In the genomic region with DNA sequence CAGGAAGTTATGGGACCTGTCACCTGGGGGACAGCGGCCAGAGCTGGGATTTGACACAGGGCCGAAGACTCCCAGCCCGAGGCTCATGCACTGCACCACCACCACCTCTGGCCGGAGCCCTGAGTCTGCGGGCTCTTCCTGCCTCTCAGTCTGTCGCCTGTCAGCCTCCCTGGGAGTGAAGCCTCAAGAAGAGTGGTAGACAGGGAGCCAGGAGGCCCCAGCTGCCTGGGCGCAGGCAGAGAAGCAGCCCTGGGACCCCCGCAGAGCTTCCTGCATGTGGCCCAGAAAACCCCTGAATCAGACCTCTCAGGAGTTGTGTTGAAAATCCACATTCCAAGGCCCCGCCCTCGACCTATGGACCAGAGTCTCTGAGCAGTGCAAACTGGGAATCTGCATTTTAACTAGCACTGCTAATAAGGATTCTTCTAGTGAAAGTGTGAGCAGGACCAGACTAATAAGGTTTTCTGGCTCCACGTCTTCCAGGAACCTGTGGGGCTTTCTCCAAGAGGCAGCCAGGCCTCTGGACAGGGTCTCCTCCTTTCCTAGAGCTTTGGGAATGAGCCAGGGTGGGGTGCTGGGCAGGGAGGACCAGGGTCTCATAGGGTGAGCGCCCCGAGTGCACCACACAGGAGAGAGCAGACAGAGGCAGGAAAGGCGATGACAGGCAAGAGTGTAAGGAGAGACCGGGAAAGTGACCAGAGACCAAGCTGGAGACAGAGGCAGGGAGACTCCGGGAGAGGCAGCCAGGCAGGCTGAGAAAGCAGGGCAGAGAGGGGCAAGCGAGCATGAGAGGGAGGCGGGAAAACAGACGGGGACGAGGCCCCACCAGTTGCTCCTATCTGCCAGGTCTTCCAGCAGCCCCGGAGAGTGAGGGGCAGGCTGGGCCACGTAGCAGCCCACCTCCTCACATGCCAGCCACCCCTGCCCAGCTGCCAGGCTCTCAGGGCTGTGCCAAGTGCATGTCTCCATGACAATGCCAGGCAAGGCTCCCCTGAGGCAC, we compare ENCODE assay signal across 16 cellular contexts.
DNase-seq lines count a peak whose midpoint lies in the region; ATAC-seq, FAIRE-seq and TF ChIP-seq lines count a peak whose summit lies in the region.
"Had no signal": no experiment of that assay in that cellular context is flagged by ENCODE, and none has a peak within 500 bp of the region (broad histone marks: within the 10 kb centered on the region; RNA-seq: fewer than 3 reads in every experiment).

No MANE protein-coding gene starts in this region.

- H3K36me3 Mint-ChIP-seq in osteocyte (ENCODE audit: unreplicated experiment): no peaks in the 10 kb centered on the region
- H3K36me3 Mint-ChIP-seq in stimulated activated naive B cell treated with anti-CD40 and anti-IgM and Interleukin-4, amounts not matched to agents 10 μg/mL and 1 μg/mL and 100 μg/mL, for 72 hours: no peaks in the 10 kb centered on the region

- no peak for FAIRE-seq in H1 (lab: Jason Lieb, UNC)

- H3K4me1 ChIP-seq in H1 (replicated peaks in 1 of 4; ENCODE audit: control insufficient read depth in 3 of 4, insufficient read depth in 4 of 4, low read length in 3 of 4): no peaks in the 10 kb centered on the region; a peak in 2 of 7 replicates
- H3K4me1 ChIP-seq: BLaER1 had no signal

- no peak for ATAC-seq in HG03442 (IDR thresholded peaks at IDR 0.05; ENCODE audit: unreplicated experiment)
- no peak for ATAC-seq in stimulated activated naive B cell treated with anti-CD40 and anti-IgM and Interleukin-4, amounts not matched to agents 10 μg/mL and 1 μg/mL and 100 μg/mL, for 72 hours (replicated peaks)
- ATAC-seq: CD8-positive, alpha-beta T cell had no signal

- H3K9me3 ChIP-seq in H1 (ENCODE audit: insufficient read depth in 2 of 2, low read depth in 1 of 2, low read length in 1 of 2): no peaks in the 10 kb centered on the region
- H3K9me3 ChIP-seq: BLaER1 had no signal

- no peak for TF ChIP-seq RAD21 in H1 (IDR thresholded peaks at IDR 0.05 in 1 of 2, conservative IDR thresholded peaks at IDR 0.05 in 1 of 2; ENCODE audit: low read depth in 2 of 2, low read length in 2 of 2)

- no peak for TF ChIP-seq POLR2A in H1 (IDR thresholded peaks at IDR 0.05; ENCODE audit: control extremely low read depth in 1 of 2, low read depth in 2 of 2, low read length in 2 of 2)

- H3K79me2 ChIP-seq in H1 (ENCODE audit: control insufficient read depth in 1 of 2, insufficient read depth in 2 of 2, low read length in 2 of 2): no peaks in the 10 kb centered on the region

- H3K27ac ChIP-seq in H1 (ENCODE audit: low read depth, low read length): no peak overlapping the region
- H3K27ac ChIP-seq: BLaER1, PC-9 had no signal

- H3K4me3 Mint-ChIP-seq in osteocyte (ENCODE audit: unreplicated experiment): no peak overlapping the region
- H3K4me3 Mint-ChIP-seq in stimulated activated naive B cell treated with anti-CD40 and anti-IgM and Interleukin-4, amounts not matched to agents 10 μg/mL and 1 μg/mL and 100 μg/mL, for 72 hours: no peak overlapping the region
- H3K4me3 Mint-ChIP-seq: CD8-positive, alpha-beta T cell; HFFc6 had no signal

- no peak overlapping the region for H3K27ac Mint-ChIP-seq in osteocyte (ENCODE audit: unreplicated experiment)
- no peak overlapping the region for H3K27ac Mint-ChIP-seq in stimulated activated naive B cell treated with anti-CD40 and anti-IgM and Interleukin-4, amounts not matched to agents 10 μg/mL and 1 μg/mL and 100 μg/mL, for 72 hours
- H3K27ac Mint-ChIP-seq: CD8-positive, alpha-beta T cell; HFFc6 had no signal

- no peak for TF ChIP-seq EP300 in H1 (IDR thresholded peaks at IDR 0.05; ENCODE audit: borderline replicate concordance in 1 of 2, low read depth in 2 of 2, low read length in 2 of 2)

- H2BK20ac ChIP-seq in H1 (ENCODE audit: low read length): no peak overlapping the region

- H3K27me3 Mint-ChIP-seq in osteocyte (ENCODE audit: unreplicated experiment): peaks cover 18% of the 10 kb centered on the region
- H3K27me3 Mint-ChIP-seq in stimulated activated naive B cell treated with anti-CD40 and anti-IgM and Interleukin-4, amounts not matched to agents 10 μg/mL and 1 μg/mL and 100 μg/mL, for 72 hours: peaks cover 8 to 10% of the 10 kb centered on the region in 2 donors

- no peak overlapping the region for H3K14ac ChIP-seq in H1 (ENCODE audit: insufficient read length)

- no peak overlapping the region for H3K4ac ChIP-seq in H1 (replicated peaks; ENCODE audit: insufficient read length, low read depth, low read length)

- no peak overlapping the region for H2AK5ac ChIP-seq in H1 (ENCODE audit: low read depth, low read length)

- no peak overlapping the region for H3K4me3 ChIP-seq in H7 (ENCODE audit: insufficient read depth, low read depth, low read length)
- no peak overlapping the region for H3K4me3 ChIP-seq in H1 (ENCODE audit: extremely low read depth in 1 of 4, insufficient read depth in 2 of 4, low read depth in 3 of 4, low read length in 4 of 4)
- H3K4me3 ChIP-seq: BLaER1, PC-9 had no signal

- peaks cover 4% of the 10 kb centered on the region for H3K9me3 Mint-ChIP-seq in osteocyte (ENCODE audit: unreplicated experiment)
- peaks cover 0 to 4% of the 10 kb centered on the region in 2 donors for H3K9me3 Mint-ChIP-seq in stimulated activated naive B cell treated with anti-CD40 and anti-IgM and Interleukin-4, amounts not matched to agents 10 μg/mL and 1 μg/mL and 100 μg/mL, for 72 hours

- no peak overlapping the region for H3K56ac ChIP-seq in H1 (replicated peaks; ENCODE audit: insufficient read length, low read depth, low read length)

- no peaks in the 10 kb centered on the region for H3K79me1 ChIP-seq in H1 (ENCODE audit: low read depth, low read length)

- no peak overlapping the region for H3K4me2 ChIP-seq in H1 (ENCODE audit: insufficient read depth in 1 of 2, low read depth in 2 of 2, low read length in 2 of 2)
- H3K4me2 ChIP-seq: BLaER1, PC-9 had no signal

- TF ChIP-seq CTCF in H1 (IDR thresholded peaks at IDR 0.05; ENCODE audit: control extremely low read depth in 1 of 3, insufficient read depth in 1 of 3, low read depth in 1 of 3, low read length in 3 of 3): no peak
- no peak for TF ChIP-seq CTCF in osteocyte (IDR thresholded peaks at IDR 0.05)

- H3K23me2 ChIP-seq in H1 (ENCODE audit: low read depth, low read length): no peaks in the 10 kb centered on the region

- POLR2A ChIA-PET in H1 (lab: Charles Lee; ENCODE audit: partially characterized antibody): interaction anchor here (1.0 to 1.3 kb wide), 2 partner anchors 7 to 85 kb away, joined by 3 read pairs; no protein-coding TSS in a partner anchor

- H3K4me1 Mint-ChIP-seq in osteocyte (ENCODE audit: unreplicated experiment): no peaks in the 10 kb centered on the region
- no peaks in the 10 kb centered on the region for H3K4me1 Mint-ChIP-seq in stimulated activated naive B cell treated with anti-CD40 and anti-IgM and Interleukin-4, amounts not matched to agents 10 μg/mL and 1 μg/mL and 100 μg/mL, for 72 hours

- H3K36me3 ChIP-seq in H7 (replicated peaks; ENCODE audit: control insufficient read depth, insufficient read depth, low read length) (no peaks in the 10 kb centered on the region), H1 (ENCODE audit: control insufficient read depth in 2 of 4, insufficient read depth in 4 of 4, low read length in 3 of 4) (no peaks in the 10 kb centered on the region)
- H3K36me3 ChIP-seq: BLaER1 had no signal

- H3K18ac ChIP-seq in H1 (ENCODE audit: extremely low read depth, low read length): no peak overlapping the region

- no peak overlapping the region for H2BK15ac ChIP-seq in H1 (ENCODE audit: low read length)

- no peaks in the 10 kb centered on the region for H3K27me3 ChIP-seq in H7 (ENCODE audit: control insufficient read depth, insufficient read depth, low read length)
- no peaks in the 10 kb centered on the region for H3K27me3 ChIP-seq in H1 (replicated peaks in 1 of 4; ENCODE audit: control insufficient read depth in 3 of 4, extremely low read depth in 1 of 4, insufficient read depth in 3 of 4, low read length in 3 of 4)
- H3K27me3 ChIP-seq: BLaER1 had no signal

- H4K91ac ChIP-seq in H1 (replicated peaks; ENCODE audit: insufficient read length, low read length): no peak overlapping the region

- no peak overlapping the region for H2AFZ ChIP-seq in H1 (ENCODE audit: low read length)
- H2AFZ ChIP-seq: PC-9 had no signal

- H3K23ac ChIP-seq in H1 (ENCODE audit: insufficient read length): no peak overlapping the region

- H2BK5ac ChIP-seq in H1 (ENCODE audit: low read depth, low read length): peak overlapping the region; percentile 19; the same call in 1 of the 2 replicates

- no peak overlapping the region for H3K9ac ChIP-seq in H1 (replicated peaks in 1 of 4; ENCODE audit: extremely low read depth in 1 of 4, low read depth in 3 of 4, low read length in 3 of 4)
- H3K9ac ChIP-seq: BLaER1 had no signal

- H4K5ac ChIP-seq in H1 (ENCODE audit: insufficient read length, low read depth, low read length): no peak overlapping the region

- 89% methylated on average over 19 of the region's 22 CpGs; no CpG with 5 or more reads in 1 of the 2 experiments for WGBS in H1 (ENCODE audit: extremely low coverage in 1 of 2, insufficient coverage in 1 of 2, insufficient read length in 1 of 2, insufficient replicate concordance in 2 of 2, low coverage in 1 of 2, low lambda C conversion rate in 2 of 2, missing lambda C conversion rate in 1 of 2), 2 experiments

- H4K8ac ChIP-seq in H1 (ENCODE audit: extremely low read depth, insufficient read depth, low read length): no peak overlapping the region

- no peak overlapping the region for H2BK120ac ChIP-seq in H1 (replicated peaks; ENCODE audit: low read depth, low read length)

- peak; percentile 22 for DNase-seq in activated CD8-positive, alpha-beta memory T cell treated with anti-CD3 and anti-CD28 coated beads, Interleukin-2, amount 50 U/mL, for 48 hours
- DNase-seq in activated CD8-positive, alpha-beta memory T cell treated with anti-CD3 and anti-CD28 coated beads, Interleukin-2, amount 50 U/mL, for 4 hours: no peak
- DNase-seq in H7 (peak; percentile 35), H1 (ENCODE audit: low read depth in 1 of 2, low spot score in 2 of 2) (peak in 1 of 2 experiments; percentile 43), osteocyte (ENCODE audit: extremely low spot score, unreplicated experiment) (peak; percentile 81), middle frontal gyrus (ENCODE audit: extremely low spot score, low spot score) (no peak)
- no peak for DNase-seq in stimulated activated naive B cell treated with anti-CD40 and anti-IgM and Interleukin-4, amounts not matched to agents 10 μg/mL and 1 μg/mL and 100 μg/mL, for 72 hours
- DNase-seq: HFFc6, NCI-H1092 treated with DMSO at 0.1 percent for 48 hours, NCI-H2081 treated with DMSO at 0.1 percent for 48 hours, NCI-H510A treated with DMSO at 0.1 percent for 48 hours, NCI-H82, PC-9 had no signal

- CTCF ChIA-PET in H1 (lab: Charles Lee; ENCODE audit: partially characterized antibody): interaction anchor here (0.6 to 2.5 kb wide), 6 partner anchors 9 to 125 kb away, joined by 3 to 8 read pairs (median 4); no protein-coding TSS in a partner anchor

- no peaks in the 10 kb centered on the region for H4K20me1 ChIP-seq in H1 (replicated peaks in 1 of 2; ENCODE audit: control insufficient read depth in 1 of 2, insufficient read depth in 2 of 2, low read length in 2 of 2)
- H4K20me1 ChIP-seq: BLaER1 had no signal

- H2BK12ac ChIP-seq in H1 (ENCODE audit: low read depth, low read length): no peak overlapping the region; the same call in 1 of the 2 replicates

Comparison
In these comparisons a context has a peak if more than half of its experiments do, and no peak if none do; other contexts are left out.
1. DNase-seq: peak in activated CD8-positive, alpha-beta memory T cell treated with anti-CD3 and anti-CD28 coated beads, Interleukin-2, amount 50 U/mL, for 48 hours (single experiment), H7 (single experiment) and osteocyte (single experiment); none in activated CD8-positive, alpha-beta memory T cell treated with anti-CD3 and anti-CD28 coated beads, Interleukin-2, amount 50 U/mL, for 4 hours (single experiment), middle frontal gyrus (single experiment) and stimulated activated naive B cell treated with anti-CD40 and anti-IgM and Interleukin-4, amounts not matched to agents 10 μg/mL and 1 μg/mL and 100 μg/mL, for 72 hours (single experiment).